9 cellular contexts compared by ENCODE assay signal in genomic region chrX:151954730-151955129, GRCh38. TPM values are rescaled to one million over a fixed set of nuclear protein-coding genes. Genes with fewer than 3 reads are reported as not detected.
"Had no signal": no experiment of that assay in that cellular context is flagged by ENCODE, and none has a peak within 500 bp of the region (broad histone marks: within the 10 kb centered on the region; RNA-seq: fewer than 3 reads in every experiment).

No MANE protein-coding gene starts in this region.

- H3K4me1 ChIP-seq: HAP-1 had no signal

- H3K4me2 ChIP-seq: GM23338 had no signal

- H3K4me1 Mint-ChIP-seq: GM23338, IgD-negative memory B cell had no signal

- H3K4me3 ChIP-seq: GM23338, HAP-1 had no signal

- H3K27me3 Mint-ChIP-seq: IgD-negative memory B cell had no signal

- H3K4me3 Mint-ChIP-seq: GM23338, HFFc6, IgD-negative memory B cell had no signal

- FAIRE-seq: H1, HepG2 had no signal

- H3K36me3 ChIP-seq: HAP-1 had no signal

- H3K9me3 ChIP-seq: HAP-1 had no signal

- H3K27ac Mint-ChIP-seq: GM23338, HFFc6 had no signal

- H2AFZ ChIP-seq: GM23338 had no signal

- H3K36me3 Mint-ChIP-seq: IgD-negative memory B cell had no signal

- DNase-seq: H7, HFFc6 had no signal

- H3K9me3 Mint-ChIP-seq: GM23338, HFFc6 had no signal

- H3K27ac ChIP-seq: HL-60 had no signal

RNA-seq across cellular contexts. Expression of gene GABRE, which starts 19.7 kb away (rescaled TPM):
- polyA plus RNA-seq: IgD-negative memory B cell had no signal

RNA-seq across cellular contexts. Expression of gene MAGEA4, which starts 42.0 kb away (rescaled TPM):
- total RNA-seq: HepG2, HFFc6, HT1080 had no signal
- polyA plus RNA-seq: HepG2, IgD-negative memory B cell had no signal
